14 cellular contexts compared by ENCODE assay signal in the genomic region with DNA sequence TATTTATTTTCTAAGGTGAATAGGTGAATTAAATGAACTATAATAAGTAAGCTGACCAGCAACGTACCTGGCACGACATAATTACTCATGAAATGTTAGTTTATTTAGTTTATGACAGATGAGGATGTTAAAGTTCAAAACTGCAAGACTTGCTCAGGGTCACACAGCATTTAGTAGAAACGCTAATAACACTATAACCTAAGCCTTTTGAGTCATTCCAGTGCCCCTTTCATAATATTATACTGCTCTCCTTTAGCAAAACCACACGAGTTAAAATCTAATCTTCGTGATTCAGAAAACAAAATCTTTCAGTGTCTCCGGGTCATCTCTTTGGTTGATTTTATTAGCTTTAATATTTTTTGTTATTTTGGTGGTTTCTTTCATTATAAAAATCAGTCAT. TPM values are rescaled to one million over a fixed set of nuclear protein-coding genes. Genes with fewer than 3 reads are reported as not detected.
DNase-seq lines count a peak whose midpoint lies in the region; TF ChIP-seq lines count a peak whose summit lies in the region.
"Had no signal": no experiment of that assay in that cellular context is flagged by ENCODE, and none has a peak within 500 bp of the region (broad histone marks: within the 10 kb centered on the region; RNA-seq: fewer than 3 reads in every experiment).

No MANE protein-coding gene starts in this region.

- peaks cover 0 to 11% (median 0%) of the 10 kb centered on the region in 4 donors for H3K36me3 ChIP-seq in sigmoid colon

- 38 to 84% methylated on average over 6 of the region's 6 CpGs for WGBS in sigmoid colon, 2 donors

- peaks cover 0 to 19% (median 0%) of the 10 kb centered on the region in 4 donors for H3K4me1 ChIP-seq in sigmoid colon

- in situ Hi-C loops in Caki2 (cut with HindIII; ENCODE audit: low pct_unique_long_range_greater_than_20kb, low sequenced_read_pairs) = no loop called here

- no peak for TF ChIP-seq POLR2A in sigmoid colon (IDR thresholded peaks at IDR 0.05)

- intact Hi-C loops in sigmoid colon (cut with DNase I) = no loop called here

- no peaks in the 10 kb centered on the region for H3K9me3 ChIP-seq in sigmoid colon

- no peak overlapping the region for H3K4me3 ChIP-seq in choroid plexus epithelial cell (ENCODE audit: low read depth, low read length)
- H3K4me3 ChIP-seq in sigmoid colon = no peak overlapping the region

- no peaks in the 10 kb centered on the region for H3K27me3 ChIP-seq in sigmoid colon

- DNase-seq in Caki2 (ENCODE audit: low read depth) (peak; percentile 73), choroid plexus epithelial cell (ENCODE audit: low read depth) (peak; percentile 37), iris pigment epithelial cell (ENCODE audit: low read depth) (peak; percentile 52), renal cortical epithelial cell (ENCODE audit: low read depth) (peak; percentile 62), NCI-H187 treated with DMSO at 0.1 percent for 48 hours (lab: John Stamatoyannopoulos, UW) (no peak), T-helper 2 cell (no peak), sigmoid colon (no peak)
- DNase-seq: CD8-positive, alpha-beta T cell; COR-L47; DMS53; GF-D8; GOT3; H9 had no signal

- no peak for TF ChIP-seq EP300 in sigmoid colon (IDR thresholded peaks at IDR 0.05)

- TF ChIP-seq CTCF in choroid plexus epithelial cell (conservative IDR thresholded peaks at IDR 0.05; ENCODE audit: low read depth, low read length) = no peak
- no peak for TF ChIP-seq CTCF in sigmoid colon (IDR thresholded peaks at IDR 0.05)

- H3K27ac ChIP-seq in sigmoid colon = no peak overlapping the region
- H3K27ac ChIP-seq: HL-60 had no signal

RNA-seq across cellular contexts. Expression of a gene that starts 39.6 kb away (rescaled TPM):
- 94.8 and 107 TPM in 2 replicates for total RNA-seq in Caki2 (2014; rRNA removed; shearing (Covaris generic); ENCODE audit: low replicate concordance)
- total RNA-seq in renal cortical epithelial cell (126 and 188 TPM in 2 replicates), sigmoid colon (10 to 100 TPM; 43.3 to 77.8 (median 61.2) TPM)
- 10 to 100 TPM; 18.9 to 27.3 (median 22.2) TPM for polyA plus RNA-seq in sigmoid colon

Comparison
In these comparisons a context has a peak if more than half of its experiments do, and no peak if none do; other contexts are left out.
1. DNase-seq: peak in Caki2 (single experiment), choroid plexus epithelial cell (single experiment), iris pigment epithelial cell (single experiment) and renal cortical epithelial cell (single experiment); none in NCI-H187 treated with DMSO at 0.1 percent for 48 hours (single experiment), T-helper 2 cell (0 of 5) and sigmoid colon (single experiment).